8 cellular contexts compared by ENCODE assay signal in genomic region chr2:174493549-174494331, GRCh38. TPM values are rescaled to one million over a fixed set of nuclear protein-coding genes. Genes with fewer than 3 reads are reported as not detected.
A peak's percentile ranks its signal among the peaks of the same experiment; 100 is the strongest.
DNase-seq lines count a peak whose midpoint lies in the region; ATAC-seq and TF ChIP-seq lines count a peak whose summit lies in the region.

No MANE protein-coding gene starts in this region.

- no peak overlapping the region for H2BK5ac ChIP-seq in trophoblast cell (ENCODE audit: low read depth, low read length, poor library complexity)

- peak overlapping the region; percentile 77 for H3K4me3 Mint-ChIP-seq in activated CD4-positive, alpha-beta T cell treated with anti-CD3 and anti-CD28 coated beads, Interleukin-2, amount 10 ng/mL, durations not matched to agents 7 days and 5 days
- H3K4me3 Mint-ChIP-seq in T-helper 2 cell treated with Interferon-gamma antibody and Interleukin-4, amounts not matched to agents 5 μg/mL and 100 μg/mL, for 36 hours, result peak overlapping the region; percentile 81
- H3K4me3 Mint-ChIP-seq in stimulated activated effector memory CD8-positive, alpha-beta T cell treated with anti-CD3 and anti-CD28 coated beads, Interleukin-12 subunit alpha, Interleukin-12 subunit beta, amount 100 ng/mL, for 72 hours, result peak overlapping the region; percentile 64

- H3K23ac ChIP-seq in trophoblast cell (ENCODE audit: low read length), result no peak overlapping the region

- intact Hi-C loops in prostate gland (cut with DNase I), result no loop called here

- WGBS in prostate gland, result 91% methylated on average over 11 of the region's 11 CpGs
- no CpG with 5 or more reads among the region's 11 CpGs for WGBS in trophoblast cell (ENCODE audit: extremely low coverage, insufficient coverage, insufficient read length)

- H3K27me3 Mint-ChIP-seq in activated CD4-positive, alpha-beta T cell treated with anti-CD3 and anti-CD28 coated beads, Interleukin-2, amount 10 ng/mL, durations not matched to agents 7 days and 5 days, result no peaks in the 10 kb centered on the region
- no peaks in the 10 kb centered on the region for H3K27me3 Mint-ChIP-seq in T-helper 2 cell treated with Interferon-gamma antibody and Interleukin-4, amounts not matched to agents 5 μg/mL and 100 μg/mL, for 36 hours (ENCODE audit: low read depth)

- no peaks in the 10 kb centered on the region for H3K79me1 ChIP-seq in trophoblast cell (ENCODE audit: low read length)

- no peak overlapping the region for H4K12ac ChIP-seq in trophoblast cell (ENCODE audit: low read depth, low read length)

- H3K79me2 ChIP-seq in trophoblast cell (ENCODE audit: control insufficient read depth, insufficient read depth, low read length, poor library complexity), result no peaks in the 10 kb centered on the region

- peaks cover 13% of the 10 kb centered on the region for H3K36me3 Mint-ChIP-seq in activated CD4-positive, alpha-beta T cell treated with anti-CD3 and anti-CD28 coated beads, Interleukin-2, amount 10 ng/mL, durations not matched to agents 7 days and 5 days (ENCODE audit: low read depth)
- H3K36me3 Mint-ChIP-seq in T-helper 2 cell treated with Interferon-gamma antibody and Interleukin-4, amounts not matched to agents 5 μg/mL and 100 μg/mL, for 36 hours (ENCODE audit: low read depth), result no peaks in the 10 kb centered on the region
- peaks cover 11% of the 10 kb centered on the region for H3K36me3 Mint-ChIP-seq in stimulated activated effector memory CD8-positive, alpha-beta T cell treated with anti-CD3 and anti-CD28 coated beads, Interleukin-12 subunit alpha, Interleukin-12 subunit beta, amount 100 ng/mL, for 72 hours

- POLR2A ChIA-PET in activated CD4-positive, alpha-beta T cell treated with anti-CD3 and anti-CD28 coated beads, Interleukin-2, amount 10 ng/mL, durations not matched to agents 7 days and 5 days (lab: Charles Lee), result interaction anchor here (0.6 kb wide), 2 partner anchors 25 to 187 kb away, joined by 3 to 4 read pairs; no protein-coding TSS in a partner anchor

- no peak overlapping the region for H4K8ac ChIP-seq in trophoblast cell (ENCODE audit: low read depth, low read length)

- no peak overlapping the region for H3K4me3 ChIP-seq in prostate gland
- H3K4me3 ChIP-seq in trophoblast cell (ENCODE audit: low read depth, low read length), result no peak overlapping the region

- no peaks in the 10 kb centered on the region for H3K9me3 ChIP-seq in prostate gland
- no peaks in the 10 kb centered on the region for H3K9me3 ChIP-seq in trophoblast cell (ENCODE audit: insufficient read depth, low read depth, low read length)

- H3K18ac ChIP-seq in trophoblast cell (ENCODE audit: low read length), result no peak overlapping the region

- DNase-seq in activated CD4-positive, alpha-beta T cell treated with anti-CD3 and anti-CD28 coated beads, Interleukin-2, amount 10 ng/mL, durations not matched to agents 7 days and 5 days, result peak; percentile 19
- DNase-seq in activated CD4-positive, alpha-beta T cell treated with anti-CD3 and anti-CD28 coated beads, Interleukin-2, amount 50 U/mL, for 1 hour, result no peak
- no peak for DNase-seq in T-helper 2 cell treated with Interferon-gamma antibody and Interleukin-4, amounts not matched to agents 5 μg/mL and 100 μg/mL, for 36 hours (ENCODE audit: low spot score)
- DNase-seq in stimulated activated effector memory CD8-positive, alpha-beta T cell treated with anti-CD3 and anti-CD28 coated beads, Interleukin-12 subunit alpha, Interleukin-12 subunit beta, amount 100 ng/mL, for 72 hours (ENCODE audit: low spot score in 2 of 2), result no peak
- DNase-seq in prostate gland (ENCODE audit: low spot score), result no peak
- no peak for DNase-seq in NCI-H2029 (lab: John Stamatoyannopoulos, UW)
- DNase-seq in trophoblast cell, result no peak

- no peak overlapping the region for H3K4me2 ChIP-seq in trophoblast cell (ENCODE audit: low read length)

- CTCF ChIA-PET in activated CD4-positive, alpha-beta T cell treated with anti-CD3 and anti-CD28 coated beads, Interleukin-2, amount 10 ng/mL, durations not matched to agents 7 days and 5 days (lab: Charles Lee), result interaction anchor here (0.7 to 1.6 kb wide), 4 partner anchors 9 to 198 kb away, joined by 3 to 5 read pairs (median 3); no protein-coding TSS in a partner anchor

- no peak overlapping the region for H3K14ac ChIP-seq in trophoblast cell (ENCODE audit: low read length)

- peaks cover 73% of the 10 kb centered on the region for H3K4me1 Mint-ChIP-seq in activated CD4-positive, alpha-beta T cell treated with anti-CD3 and anti-CD28 coated beads, Interleukin-2, amount 10 ng/mL, durations not matched to agents 7 days and 5 days
- H3K4me1 Mint-ChIP-seq in T-helper 2 cell treated with Interferon-gamma antibody and Interleukin-4, amounts not matched to agents 5 μg/mL and 100 μg/mL, for 36 hours (ENCODE audit: low read depth), result peaks cover 56% of the 10 kb centered on the region
- H3K4me1 Mint-ChIP-seq in stimulated activated effector memory CD8-positive, alpha-beta T cell treated with anti-CD3 and anti-CD28 coated beads, Interleukin-12 subunit alpha, Interleukin-12 subunit beta, amount 100 ng/mL, for 72 hours, result peaks cover 46% of the 10 kb centered on the region

- TF ChIP-seq POLR2A in prostate gland (IDR thresholded peaks at IDR 0.05), result no peak

- H3K27me3 ChIP-seq in prostate gland (replicated peaks; ENCODE audit: insufficient read depth) (no peaks in the 10 kb centered on the region), trophoblast cell (ENCODE audit: insufficient read depth, low read length) (no peaks in the 10 kb centered on the region)

- H3K4ac ChIP-seq in trophoblast cell (ENCODE audit: low read depth, low read length), result no peak overlapping the region

- peaks cover 5% of the 10 kb centered on the region for H3K9me3 Mint-ChIP-seq in activated CD4-positive, alpha-beta T cell treated with anti-CD3 and anti-CD28 coated beads, Interleukin-2, amount 10 ng/mL, durations not matched to agents 7 days and 5 days
- H3K9me3 Mint-ChIP-seq in T-helper 2 cell treated with Interferon-gamma antibody and Interleukin-4, amounts not matched to agents 5 μg/mL and 100 μg/mL, for 36 hours, result no peaks in the 10 kb centered on the region
- no peaks in the 10 kb centered on the region for H3K9me3 Mint-ChIP-seq in stimulated activated effector memory CD8-positive, alpha-beta T cell treated with anti-CD3 and anti-CD28 coated beads, Interleukin-12 subunit alpha, Interleukin-12 subunit beta, amount 100 ng/mL, for 72 hours

- H4K91ac ChIP-seq in trophoblast cell (ENCODE audit: low read depth, low read length), result no peak overlapping the region

- H2BK12ac ChIP-seq in trophoblast cell (ENCODE audit: low read length), result no peak overlapping the region

- H2BK120ac ChIP-seq in trophoblast cell (ENCODE audit: insufficient read depth, low read length, poor library complexity), result no peak overlapping the region

- no peak for TF ChIP-seq CTCF in prostate gland (IDR thresholded peaks at IDR 0.05)

- no peak overlapping the region for H2AK5ac ChIP-seq in trophoblast cell (ENCODE audit: low read length)

- peak; percentile 35 for ATAC-seq in HG02884 (IDR thresholded peaks at IDR 0.05; ENCODE audit: unreplicated experiment)
- peak; percentile 49 for ATAC-seq in stimulated activated effector memory CD8-positive, alpha-beta T cell treated with anti-CD3 and anti-CD28 coated beads, Interleukin-12 subunit alpha, Interleukin-12 subunit beta, amount 100 ng/mL, for 72 hours

- no peak overlapping the region for H2AFZ ChIP-seq in trophoblast cell (ENCODE audit: insufficient read depth, low read length, poor library complexity)

- no peak overlapping the region for H3K9ac ChIP-seq in trophoblast cell (ENCODE audit: low read length)

- peak overlapping the region; percentile 100 for H3K27ac Mint-ChIP-seq in activated CD4-positive, alpha-beta T cell treated with anti-CD3 and anti-CD28 coated beads, Interleukin-2, amount 10 ng/mL, durations not matched to agents 7 days and 5 days
- peak overlapping the region; percentile 96 for H3K27ac Mint-ChIP-seq in T-helper 2 cell treated with Interferon-gamma antibody and Interleukin-4, amounts not matched to agents 5 μg/mL and 100 μg/mL, for 36 hours
- H3K27ac Mint-ChIP-seq in stimulated activated effector memory CD8-positive, alpha-beta T cell treated with anti-CD3 and anti-CD28 coated beads, Interleukin-12 subunit alpha, Interleukin-12 subunit beta, amount 100 ng/mL, for 72 hours, result peak overlapping the region; percentile 93

- H3K27ac ChIP-seq in prostate gland (no peak overlapping the region), trophoblast cell (ENCODE audit: low read depth, low read length) (no peak overlapping the region)

- H3K36me3 ChIP-seq in prostate gland, result no peaks in the 10 kb centered on the region
- no peaks in the 10 kb centered on the region for H3K36me3 ChIP-seq in trophoblast cell (ENCODE audit: control insufficient read depth in 1 of 2, insufficient read depth in 2 of 2, low read length in 2 of 2)

- H3K4me1 ChIP-seq in prostate gland (replicated peaks) (no peaks in the 10 kb centered on the region), trophoblast cell (ENCODE audit: control insufficient read depth in 1 of 2, insufficient read depth in 2 of 2, low read length in 2 of 2) (peaks cover 4% of the 10 kb centered on the region in 2 experiments)

RNA-seq across cellular contexts. Expression of gene GPR155, which starts 6.9 kb away (rescaled TPM):
- 10 to 100 TPM; 33.3 to 38.1 TPM for total RNA-seq in activated CD4-positive, alpha-beta T cell treated with anti-CD3 and anti-CD28 coated beads, Interleukin-2, amount 10 ng/mL, durations not matched to agents 7 days and 5 days
- 1 to 10 TPM; 3.7 to 4.5 TPM for total RNA-seq in prostate gland
- polyA plus RNA-seq in trophoblast cell (2013), result 2.7 TPM in 2 replicates

Comparison
In these comparisons a context has a peak if more than half of its experiments do, and no peak if none do; other contexts are left out.
1. RNA of gene GPR155, which starts 6.9 kb away (total RNA-seq): 33.3 to 38.1 TPM in activated CD4-positive, alpha-beta T cell treated with anti-CD3 and anti-CD28 coated beads, Interleukin-2, amount 10 ng/mL, durations not matched to agents 7 days and 5 days; 3.7 to 4.5 TPM in prostate gland; every median in the first group is over 4 times any median in the second.
2. Peak in every context shown above with its lines, with median percentiles within 50 percentile points of each other: H3K27ac Mint-ChIP-seq and H3K4me3 Mint-ChIP-seq.